In genomic region chr3:141336672-141337522, GRCh38 we compare ENCODE assay signal across 9 cellular contexts. TPM values are rescaled to one million over a fixed set of nuclear protein-coding genes. Genes with fewer than 3 reads are reported as not detected.
A peak's percentile ranks its signal among the peaks of the same experiment; 100 is the strongest.
DNase-seq lines count a peak whose midpoint lies in the region; ATAC-seq and TF ChIP-seq lines count a peak whose summit lies in the region.
"Had no signal": no experiment of that assay in that cellular context is flagged by ENCODE, and none has a peak within 500 bp of the region (broad histone marks: within the 10 kb centered on the region; RNA-seq: fewer than 3 reads in every experiment).

No MANE protein-coding gene starts in this region.

- H3K4me3 ChIP-seq in fibroblast of lung (replicated peaks in 1 of 4; ENCODE audit: control extremely low read depth in 1 of 4, insufficient read depth in 1 of 4, low read depth in 3 of 4, low read length in 4 of 4) (no peak overlapping the region), WERI-Rb-1 (ENCODE audit: low read depth, low read length) (no peak overlapping the region), sigmoid colon (no peak overlapping the region)
- H3K4me3 ChIP-seq: SJCRH30 had no signal

- H3K27ac ChIP-seq in fibroblast of lung (ENCODE audit: insufficient read depth, low read length) (peak overlapping the region; percentile 15), WERI-Rb-1 (no peak overlapping the region), sigmoid colon (no peak overlapping the region)
- H3K27ac ChIP-seq: SJCRH30 had no signal

- ATAC-seq in GM18511 (IDR thresholded peaks at IDR 0.05; ENCODE audit: unreplicated experiment) = peak; percentile 90
- ATAC-seq in HG02678 (IDR thresholded peaks at IDR 0.05; ENCODE audit: unreplicated experiment) = peak; percentile 91

- intact Hi-C loops in sigmoid colon (cut with DNase I) = no loop called here

- no peaks in the 10 kb centered on the region for H3K79me2 ChIP-seq in fibroblast of lung (ENCODE audit: control insufficient read depth, insufficient read depth, low read length)

- TF ChIP-seq CTCF in fibroblast of lung (conservative IDR thresholded peaks at IDR 0.05 in 1 of 2, IDR thresholded peaks at IDR 0.05 in 1 of 2; ENCODE audit: low read depth in 1 of 2, low read length in 2 of 2) = no peak
- TF ChIP-seq CTCF in WERI-Rb-1 (IDR thresholded peaks at IDR 0.05; ENCODE audit: low read depth, low read length) = no peak
- no peak for TF ChIP-seq CTCF in sigmoid colon (IDR thresholded peaks at IDR 0.05)

- H3K4me1 ChIP-seq in fibroblast of lung (ENCODE audit: control insufficient read depth, extremely low read depth, insufficient read depth, low read length) (peaks cover 34% of the 10 kb centered on the region), sigmoid colon (peaks cover 0 to 3% (median 0%) of the 10 kb centered on the region in 4 donors)

- no peak overlapping the region for H3K4me2 ChIP-seq in fibroblast of lung (ENCODE audit: extremely low read depth, insufficient read depth, low read length)

- H2AFZ ChIP-seq in fibroblast of lung (ENCODE audit: low read length) = no peak overlapping the region

- DNase-seq in NCI-H2196 treated with DMSO at 0.1 percent for 48 hours (lab: John Stamatoyannopoulos, UW; ENCODE audit: unreplicated experiment) (peak; percentile 53), fibroblast of lung (ENCODE audit: low read depth in 2 of 2) (peak; percentile 68 to 92), WERI-Rb-1 (no peak), sigmoid colon (no peak)
- DNase-seq in stimulated activated CD4-positive, alpha-beta T cell treated with anti-CD3 and anti-CD28 coated beads, Interleukin-2, amount 100 ng/mL, for 48 hours = no peak
- DNase-seq in effector CD8-positive, alpha-beta T cell (lab: John Stamatoyannopoulos, UW) = no peak

- H3K9me3 ChIP-seq in fibroblast of lung (ENCODE audit: control insufficient read depth, insufficient read depth, low read depth, low read length) (no peaks in the 10 kb centered on the region), WERI-Rb-1 (ENCODE audit: severe bottlenecking) (no peaks in the 10 kb centered on the region), sigmoid colon (no peaks in the 10 kb centered on the region)
- H3K9me3 ChIP-seq: SJCRH30 had no signal

- H3K36me3 ChIP-seq in fibroblast of lung (ENCODE audit: control insufficient read depth, insufficient read depth, low read length) (no peaks in the 10 kb centered on the region), WERI-Rb-1 (no peaks in the 10 kb centered on the region), sigmoid colon (no peaks in the 10 kb centered on the region)
- H3K36me3 ChIP-seq: SJCRH30 had no signal

- 72% methylated on average over 12 of the region's 12 CpGs for WGBS in sigmoid colon, 2 donors

- no peak for TF ChIP-seq EP300 in sigmoid colon (IDR thresholded peaks at IDR 0.05)

- H3K9ac ChIP-seq in fibroblast of lung (ENCODE audit: insufficient read depth, low read length) = no peak overlapping the region

- TF ChIP-seq POLR2A in sigmoid colon (IDR thresholded peaks at IDR 0.05) = no peak

- H3K27me3 ChIP-seq in fibroblast of lung (ENCODE audit: control insufficient read depth, insufficient read depth, low read length) (no peaks in the 10 kb centered on the region), WERI-Rb-1 (ENCODE audit: insufficient read depth, low read depth, severe bottlenecking) (no peaks in the 10 kb centered on the region), sigmoid colon (no peaks in the 10 kb centered on the region)
- H3K27me3 ChIP-seq: SJCRH30 had no signal

- H4K20me1 ChIP-seq in fibroblast of lung (ENCODE audit: control insufficient read depth, extremely low read depth, insufficient read depth, low read length) = no peaks in the 10 kb centered on the region

RNA-seq across cellular contexts. Expression of gene ZBTB38, which starts 31.4 kb away (rescaled TPM):
- 142 and 191 TPM in 2 replicates for total RNA-seq in fibroblast of lung
- polyA plus RNA-seq in fibroblast of lung = 64.0 and 96.0 TPM in 2 replicates
- polyA plus RNA-seq in fibroblast of lung (2012) = 41.3 and 85.4 TPM in 2 replicates
- 105 and 128 TPM in 2 replicates for polyA minus RNA-seq in fibroblast of lung (ENCODE audit: low replicate concordance)
- 100 to 1,000 TPM; 150 to 178 (median 155) TPM for total RNA-seq in sigmoid colon
- 10 to 100 TPM; 16.8 to 23.1 (median 19.9) TPM for polyA plus RNA-seq in sigmoid colon

Comparison
In these comparisons a context has a peak if more than half of its experiments do, and no peak if none do; other contexts are left out.
1. DNase-seq: peak in NCI-H2196 treated with DMSO at 0.1 percent for 48 hours (single experiment) and fibroblast of lung (2 of 2); none in WERI-Rb-1 (single experiment), stimulated activated CD4-positive, alpha-beta T cell treated with anti-CD3 and anti-CD28 coated beads, Interleukin-2, amount 100 ng/mL, for 48 hours (0 of 2), sigmoid colon (single experiment) and effector CD8-positive, alpha-beta T cell (single experiment).